ENCODE assay signal across 15 cellular contexts in the genomic region with DNA sequence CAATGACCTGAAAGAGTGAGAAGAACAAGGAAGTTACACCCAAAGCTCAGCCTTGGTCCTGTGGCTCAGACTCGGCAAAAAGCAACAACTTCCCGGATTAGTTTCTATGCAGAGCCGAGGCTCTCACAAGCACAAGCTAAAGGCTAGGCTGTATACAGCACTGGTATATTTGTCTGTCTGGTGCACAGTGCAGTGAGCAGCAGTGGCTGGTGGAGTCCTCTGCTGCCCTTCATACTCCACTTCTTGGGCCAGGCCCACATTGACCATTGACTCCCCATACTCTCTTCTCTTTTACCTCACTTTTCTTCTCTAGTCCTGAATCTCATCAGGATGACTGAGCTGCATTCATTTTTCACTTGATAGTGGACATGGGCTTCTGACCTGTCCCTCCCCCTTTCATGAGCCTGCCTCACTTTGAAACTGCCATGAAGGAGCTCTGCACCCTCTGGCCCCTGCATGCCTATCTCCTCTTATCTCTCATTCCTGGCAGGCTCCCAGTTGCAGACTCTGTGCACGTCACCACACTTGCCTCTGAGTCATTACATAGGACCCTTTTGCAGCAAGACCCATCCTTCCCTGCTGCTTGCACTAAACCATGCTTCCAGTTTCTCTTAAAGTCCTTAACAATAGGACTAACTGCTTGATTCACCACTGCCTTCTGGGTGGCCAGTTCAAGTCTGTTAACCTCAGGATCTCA.
DNase-seq lines count a peak whose midpoint lies in the region; ATAC-seq, FAIRE-seq and TF ChIP-seq lines count a peak whose summit lies in the region.
"Had no signal": no experiment of that assay in that cellular context is flagged by ENCODE, and none has a peak within 500 bp of the region (broad histone marks: within the 10 kb centered on the region; RNA-seq: fewer than 3 reads in every experiment).

No MANE protein-coding gene starts in this region.

- peaks cover 0 to 7% of the 10 kb centered on the region in 2 donors for H3K36me3 ChIP-seq in ascending aorta
- H3K36me3 ChIP-seq: ovary had no signal

- DNase-seq in AG20443 (ENCODE audit: low spot score) (peak; percentile 14), HTR-8/SVneo (ENCODE audit: insufficient read length, low spot score) (peak; percentile 56), amniotic epithelial cell (ENCODE audit: low read depth) (peak; percentile 97), iris pigment epithelial cell (ENCODE audit: low read depth) (peak; percentile 61), ascending aorta (ENCODE audit: low spot score in 2 of 2) (no peak)
- no peak for DNase-seq in activated CD8-positive, alpha-beta memory T cell treated with anti-CD3 and anti-CD28 coated beads, Interleukin-2, amount 50 U/mL, for 4 hours
- DNase-seq: activated T-cell treated with anti-CD3 and anti-CD28 coated beads, Interleukin-2, amount 50 U/mL, for 72 hours; H9; NCI-H1105; NCI-H510A treated with DMSO at 0.1 percent for 48 hours; ovary had no signal

- H3K4me1 ChIP-seq in ascending aorta, result no peaks in the 10 kb centered on the region

- H3K4me3 ChIP-seq in ascending aorta, result no peak overlapping the region
- H3K4me3 ChIP-seq: ovary had no signal

- no peak for TF ChIP-seq CTCF in ascending aorta (IDR thresholded peaks at IDR 0.05)

- peak; percentile 95 for FAIRE-seq in HTR-8/SVneo (lab: Jason Lieb, UNC)
- FAIRE-seq: endometrium, G401.6 had no signal

- H3K27ac ChIP-seq in ascending aorta, result no peak overlapping the region
- H3K27ac ChIP-seq: ovary had no signal

- intact Hi-C loops in ascending aorta (cut with DNase I), result no loop called here

- H3K27me3 ChIP-seq in ascending aorta, result no peaks in the 10 kb centered on the region
- H3K27me3 ChIP-seq: ovary had no signal

- no peak for ATAC-seq in GM19035 (IDR thresholded peaks at IDR 0.05; ENCODE audit: unreplicated experiment)
- ATAC-seq in HG02885 (IDR thresholded peaks at IDR 0.05; ENCODE audit: poor library complexity, unreplicated experiment), result no peak
- ATAC-seq: activated T-cell treated with anti-CD3 and anti-CD28 coated beads, Interleukin-2, amount 50 U/mL, for 72 hours had no signal

- no peaks in the 10 kb centered on the region for H3K9me3 ChIP-seq in ascending aorta
- H3K9me3 ChIP-seq: ovary had no signal

Comparison
In these comparisons a context has a peak if more than half of its experiments do, and no peak if none do; other contexts are left out.
1. DNase-seq: peak in AG20443 (single experiment), HTR-8/SVneo (single experiment), amniotic epithelial cell (single experiment) and iris pigment epithelial cell (single experiment); none in activated CD8-positive, alpha-beta memory T cell treated with anti-CD3 and anti-CD28 coated beads, Interleukin-2, amount 50 U/mL, for 4 hours (single experiment) and ascending aorta (0 of 2).